In the genomic region with DNA sequence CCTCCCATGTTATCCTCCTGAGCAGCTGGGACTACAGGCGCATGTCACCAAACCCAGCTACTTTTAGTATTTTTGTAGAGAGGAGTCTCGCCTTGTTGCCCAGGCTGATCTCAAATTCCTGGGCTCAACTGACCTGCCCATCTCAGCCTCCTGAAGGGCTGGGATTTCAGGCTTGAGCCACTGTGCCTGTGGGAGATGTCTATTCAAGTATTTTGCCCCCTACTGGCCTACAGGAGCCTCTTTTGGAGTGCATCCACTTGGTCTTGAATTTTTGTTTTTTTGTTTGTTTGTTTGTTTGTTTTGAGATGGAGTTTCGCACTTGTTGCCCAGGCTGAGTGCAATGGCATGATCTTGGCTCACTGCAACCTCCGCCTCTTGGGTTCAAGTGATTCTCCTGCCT, we compare ENCODE assay signal across 10 cellular contexts. TPM values are rescaled to one million over a fixed set of nuclear protein-coding genes. Genes with fewer than 3 reads are reported as not detected.
DNase-seq lines count a peak whose midpoint lies in the region; ATAC-seq and TF ChIP-seq lines count a peak whose summit lies in the region.
"Had no signal": no experiment of that assay in that cellular context is flagged by ENCODE, and none has a peak within 500 bp of the region (broad histone marks: within the 10 kb centered on the region; RNA-seq: fewer than 3 reads in every experiment).

No MANE protein-coding gene starts in this region.

- H3K27ac ChIP-seq in 22Rv1 (no peak overlapping the region), caudate nucleus (ENCODE audit: low read depth, low read length) (no peak overlapping the region), Peyer's patch (no peak overlapping the region)
- H3K27ac ChIP-seq: colonic mucosa had no signal

- H3K4me3 ChIP-seq in GM06990 (replicated peaks; ENCODE audit: low read depth, low read length), result no peak overlapping the region
- H3K4me3 ChIP-seq in fibroblast of villous mesenchyme (ENCODE audit: low read depth, low read length), result no peak overlapping the region
- no peak overlapping the region for H3K4me3 ChIP-seq in Peyer's patch
- H3K4me3 ChIP-seq: colonic mucosa had no signal

- TF ChIP-seq CTCF in 22Rv1 (IDR thresholded peaks at IDR 0.05), result peak; percentile 64
- TF ChIP-seq CTCF in GM06990 (IDR thresholded peaks at IDR 0.05; ENCODE audit: insufficient read depth, low read length, poor library complexity, severe bottlenecking), result peak; percentile 56
- TF ChIP-seq CTCF in fibroblast of villous mesenchyme (IDR thresholded peaks at IDR 0.05; ENCODE audit: insufficient read depth, low read depth, low read length), result peak; percentile 34
- TF ChIP-seq CTCF in Peyer's patch (IDR thresholded peaks at IDR 0.05), result peak in 2 of 6 experiments; percentile 19 to 29

- H3K9me3 ChIP-seq in Peyer's patch, result no peaks in the 10 kb centered on the region
- H3K9me3 ChIP-seq: colonic mucosa had no signal

- H3K27me3 ChIP-seq in GM06990 (replicated peaks; ENCODE audit: control insufficient read depth, insufficient read depth, low read length) (no peaks in the 10 kb centered on the region), Peyer's patch (no peaks in the 10 kb centered on the region)
- H3K27me3 ChIP-seq: colonic mucosa had no signal

- H3K4me1 ChIP-seq in Peyer's patch, result peaks cover 0 to 22% (median 0%) of the 10 kb centered on the region in 4 donors

- DNase-seq in GM06990 (ENCODE audit: extremely low read depth, insufficient read length) (no peak), NCI-H69 (lab: John Stamatoyannopoulos, UW) (peak; percentile 3), fibroblast of villous mesenchyme (ENCODE audit: low read depth) (no peak), caudate nucleus (lab: John Stamatoyannopoulos, UW) (no peak), Peyer's patch (no peak)
- DNase-seq: colonic mucosa, NCI-H1417 treated with DMSO at 0.1 percent for 48 hours had no signal

- no peak for TF ChIP-seq POLR2A in Peyer's patch (IDR thresholded peaks at IDR 0.05)

- no peaks in the 10 kb centered on the region for H3K36me3 ChIP-seq in GM06990 (ENCODE audit: control insufficient read depth, insufficient read depth, low read length)
- no peaks in the 10 kb centered on the region for H3K36me3 ChIP-seq in Peyer's patch
- H3K36me3 ChIP-seq: colonic mucosa had no signal

- ATAC-seq in esophagus mucosa, result no peak
- ATAC-seq in HG02840 (IDR thresholded peaks at IDR 0.05; ENCODE audit: low FRiP score, unreplicated experiment), result no peak

RNA-seq across cellular contexts. Expression of gene DHX30, which starts 3.2 kb away (rescaled TPM):
- total RNA-seq in fibroblast of villous mesenchyme (69.9 and 77.7 TPM in 2 replicates), Peyer's patch (10 to 100 TPM; 42.0 to 72.9 (median 58.5) TPM), esophagus mucosa (31.4 TPM)

RNA-seq across cellular contexts. Expression of gene SMARCC1, which starts 18.0 kb away (rescaled TPM):
- total RNA-seq in fibroblast of villous mesenchyme (44.9 and 45.1 TPM in 2 replicates), Peyer's patch (100 to 1,000 TPM in 1 of 4 donors, 10 to 100 TPM in 3; 25.0 to 110 (median 56.4) TPM), esophagus mucosa (51.2 TPM)
